In the genomic region with DNA sequence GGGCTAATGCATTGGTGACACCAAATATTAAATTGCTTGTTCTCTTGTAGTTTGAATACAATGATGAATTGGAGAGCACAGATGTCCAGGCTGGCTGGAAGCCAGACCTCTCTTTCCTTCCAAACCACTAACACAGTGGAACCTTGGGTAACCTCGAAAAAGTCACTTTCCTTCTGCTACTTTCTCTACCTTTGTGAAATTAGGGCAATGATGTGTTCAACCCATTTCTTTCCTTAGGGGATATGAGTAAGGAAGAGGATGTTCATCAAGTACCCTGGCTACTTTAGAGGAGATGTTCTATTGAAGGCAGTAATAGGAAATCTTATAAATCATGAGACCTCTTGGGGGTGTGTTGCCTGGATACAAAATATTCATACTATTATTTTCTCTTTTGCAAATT, we compare ENCODE assay signal across 13 cellular contexts. TPM values are rescaled to one million over a fixed set of nuclear protein-coding genes. Genes with fewer than 3 reads are reported as not detected.
DNase-seq lines count a peak whose midpoint lies in the region; ATAC-seq and TF ChIP-seq lines count a peak whose summit lies in the region.
"Had no signal": no experiment of that assay in that cellular context is flagged by ENCODE, and none has a peak within 500 bp of the region (broad histone marks: within the 10 kb centered on the region; RNA-seq: fewer than 3 reads in every experiment).

No MANE protein-coding gene starts in this region.

- H3K27me3 ChIP-seq in adipocyte (replicated peaks; ENCODE audit: control insufficient read depth, insufficient read depth, low read length): no peaks in the 10 kb centered on the region
- H3K27me3 ChIP-seq in right cardiac atrium (ENCODE audit: control insufficient read depth, insufficient read depth): no peaks in the 10 kb centered on the region

- no peak for TF ChIP-seq CTCF in HFF-Myc (IDR thresholded peaks at IDR 0.05; ENCODE audit: low read depth, low read length, missing control alignments)

- H3K9me3 ChIP-seq in adipocyte (ENCODE audit: control insufficient read depth, low read length): no peaks in the 10 kb centered on the region
- H3K9me3 ChIP-seq in right cardiac atrium (ENCODE audit: control insufficient read depth, low read length): no peaks in the 10 kb centered on the region

- H3K4me1 ChIP-seq in adipocyte (ENCODE audit: control insufficient read depth, insufficient read depth, low read length) (peaks cover 50% of the 10 kb centered on the region), right cardiac atrium (ENCODE audit: control insufficient read depth, insufficient read depth, low read length) (no peaks in the 10 kb centered on the region)

- DNase-seq in AG08395 (ENCODE audit: low spot score) (peak; percentile 50), HFF-Myc (ENCODE audit: extremely low read depth, low read depth) (peak; percentile 32), adipocyte (ENCODE audit: low read depth) (peak; percentile 62), right cardiac atrium (peak; percentile 44 to 83 (median 53)), dedifferentiated amniotic fluid mesenchymal stem cell (ENCODE audit: extremely low spot score) (no peak), iPS-NIHi11 (ENCODE audit: low spot score) (no peak), COR-L47 (lab: John Stamatoyannopoulos, UW) (no peak)
- DNase-seq: activated gamma-delta T cell treated with Interleukin-2 at 50 U/mL for 16 hours; CD4-positive, CD25-positive, alpha-beta regulatory T cell; endodermal cell; H7 had no signal

- ATAC-seq in right cardiac atrium: no peak
- no peak for ATAC-seq in HG03378 (IDR thresholded peaks at IDR 0.05; ENCODE audit: unreplicated experiment)

- WGBS in right cardiac atrium: 12% methylated on average over 1 of the region's 1 CpG

- no peak overlapping the region for H3K27ac ChIP-seq in right cardiac atrium (ENCODE audit: low read length)

- intact Hi-C loops in right cardiac atrium (cut with DNase I): no loop called here

- H3K4me3 ChIP-seq in HFF-Myc (replicated peaks; ENCODE audit: low read depth, low read length): no peak overlapping the region
- H3K4me3 ChIP-seq in adipocyte (ENCODE audit: low read length): no peak overlapping the region
- H3K4me3 ChIP-seq in right cardiac atrium (ENCODE audit: low read length): no peak overlapping the region

- H3K9ac ChIP-seq in adipocyte (ENCODE audit: low read length): peak overlapping the region; percentile 48

- no peaks in the 10 kb centered on the region for H3K36me3 ChIP-seq in adipocyte (ENCODE audit: control insufficient read depth, insufficient read depth, low read length, severe bottlenecking)

RNA-seq across cellular contexts. Expression of a gene that starts 55.6 kb away (rescaled TPM):
- total RNA-seq in right cardiac atrium: under 1 TPM in 1 of 4 donors, not detected in 3; 0.60 TPM
- polyA plus RNA-seq in right cardiac atrium: not detected
- total RNA-seq: CD4-positive, CD25-positive, alpha-beta regulatory T cell; endodermal cell; H7; lower leg skin had no signal

Comparison
In these comparisons a context has a peak if more than half of its experiments do, and no peak if none do; other contexts are left out.
1. DNase-seq: peak in AG08395 (single experiment), HFF-Myc (single experiment), adipocyte (single experiment) and right cardiac atrium (3 of 3); none in dedifferentiated amniotic fluid mesenchymal stem cell (single experiment), iPS-NIHi11 (single experiment) and COR-L47 (single experiment).